9 cellular contexts compared by ENCODE assay signal in genomic region chr7:101936612-101937231, GRCh38.
DNase-seq lines count a peak whose midpoint lies in the region; ATAC-seq and TF ChIP-seq lines count a peak whose summit lies in the region.
"Had no signal": no experiment of that assay in that cellular context is flagged by ENCODE, and none has a peak within 500 bp of the region (broad histone marks: within the 10 kb centered on the region; RNA-seq: fewer than 3 reads in every experiment).

No MANE protein-coding gene starts in this region.

- RAD21 ChIA-PET in HCT116 (lab: Charles Lee; ENCODE audit: low non-redundant PET in 1 of 2, low total read pairs in 2 of 2, uncharacterized antibody in 2 of 2, unreplicated experiment in 2 of 2) = no interaction called here

- DNase-seq in HCT116 (ENCODE audit: low read depth, low spot score) (no peak), left colon (peak; percentile 68 to 82), stomach (peak; percentile 33), GM20000 (ENCODE audit: low spot score) (no peak)
- no peak for DNase-seq in effector memory CD4-positive, alpha-beta T cell

- H3K27ac ChIP-seq in HCT116 (ENCODE audit: low read depth, low read length) (no peak overlapping the region), stomach (peak overlapping the region; percentile 5 to 84 (median 78))
- H3K27ac ChIP-seq in effector memory CD4-positive, alpha-beta T cell (ENCODE audit: insufficient read depth, low read length, poor library complexity, severe bottlenecking) = no peak overlapping the region
- H3K27ac ChIP-seq: KMS-11 had no signal

- H2AFZ ChIP-seq in HCT116 (ENCODE audit: low read depth, low read length, poor library complexity, severe bottlenecking) = no peak overlapping the region

- H3K4me3 ChIP-seq in HCT116 (replicated peaks in 1 of 2; ENCODE audit: low read depth in 1 of 2, low read length in 2 of 2) (no peak overlapping the region), stomach (peak overlapping the region; percentile 12 to 38 (median 32))
- no peak overlapping the region for H3K4me3 ChIP-seq in effector memory CD4-positive, alpha-beta T cell (ENCODE audit: insufficient read depth, low read depth, low read length, poor library complexity, severe bottlenecking)

- ATAC-seq in HCT116 (peak; percentile 21; the same call in 1 of the 2 replicates), left colon (peak; percentile 74), GM21515 (IDR thresholded peaks at IDR 0.05; ENCODE audit: unreplicated experiment) (no peak), HG03108 (IDR thresholded peaks at IDR 0.05; ENCODE audit: unreplicated experiment) (no peak)

- H3K4me2 ChIP-seq in HCT116 (ENCODE audit: low read length) = no peak overlapping the region
- H3K4me2 ChIP-seq: KMS-11 had no signal

- no TSS peak for BruUV-seq in HCT116 (replicated peaks; lab: Mats Ljungman, UMichigan)

- H3K36me3 ChIP-seq in HCT116 (ENCODE audit: control insufficient read depth in 1 of 2, insufficient read depth in 2 of 2, low read length in 2 of 2) = no peaks in the 10 kb centered on the region
- H3K36me3 ChIP-seq in stomach = no peaks in the 10 kb centered on the region
- no peaks in the 10 kb centered on the region for H3K36me3 ChIP-seq in effector memory CD4-positive, alpha-beta T cell (ENCODE audit: control insufficient read depth, insufficient read depth, low read length)

- no peak for TF ChIP-seq CTCF in HCT116 (IDR thresholded peaks at IDR 0.05 in 2 of 3, conservative IDR thresholded peaks at IDR 0.05 in 1 of 3; ENCODE audit: borderline replicate concordance in 1 of 3, insufficient read depth in 1 of 3, low read depth in 2 of 3, low read length in 2 of 3)
- TF ChIP-seq CTCF in stomach (IDR thresholded peaks at IDR 0.05) = no peak
- no peak for TF ChIP-seq CTCF in GM20000 (IDR thresholded peaks at IDR 0.05; ENCODE audit: extremely low read depth, missing control alignments)

- no peaks in the 10 kb centered on the region for H3K27me3 Mint-ChIP-seq in dendritic cell treated with granulocyte-macrophage colony-stimulating factor and Interleukin-4, amounts not matched to agents 40 ng/mL and 50 ng/mL, for 4 days

- no peaks in the 10 kb centered on the region for H3K9me2 ChIP-seq in HCT116 (ENCODE audit: insufficient read depth)

- TF ChIP-seq POLR2A in HCT116 (IDR thresholded peaks at IDR 0.05; ENCODE audit: borderline replicate concordance, extremely low read depth, insufficient read depth, insufficient read length) (no peak), stomach (IDR thresholded peaks at IDR 0.05) (no peak)

- H3K9ac ChIP-seq in HCT116 (ENCODE audit: low read length) = no peak overlapping the region
- H3K9ac ChIP-seq: KMS-11 had no signal

- no peak for TF ChIP-seq RAD21 in HCT116 (IDR thresholded peaks at IDR 0.05; ENCODE audit: low read depth)

- peaks cover 15 to 33% of the 10 kb centered on the region in 2 experiments for H3K4me1 ChIP-seq in HCT116 (ENCODE audit: control insufficient read depth in 1 of 2, insufficient read depth in 2 of 2, low read length in 2 of 2)
- H3K4me1 ChIP-seq in stomach = peaks cover 44 to 72% (median 55%) of the 10 kb centered on the region in 4 donors
- H3K4me1 ChIP-seq in effector memory CD4-positive, alpha-beta T cell (ENCODE audit: control insufficient read depth, insufficient read depth, low read length, poor library complexity, severe bottlenecking) = no peaks in the 10 kb centered on the region

- no peak for TF ChIP-seq EP300 in stomach (IDR thresholded peaks at IDR 0.05)

- CTCF ChIA-PET in HCT116 (lab: Charles Lee) = no interaction called here

- no peaks in the 10 kb centered on the region for H3K9me3 ChIP-seq in HCT116 (ENCODE audit: control insufficient read depth in 1 of 2, insufficient read depth in 1 of 2, low read depth in 1 of 2, low read length in 2 of 2)
- H3K9me3 ChIP-seq in stomach = no peaks in the 10 kb centered on the region
- H3K9me3 ChIP-seq in effector memory CD4-positive, alpha-beta T cell (ENCODE audit: control insufficient read depth, low read length) = no peaks in the 10 kb centered on the region

- POLR2A ChIA-PET in HCT116 (lab: Charles Lee) = no interaction called here

- WGBS in stomach, 5 donors = 14 to 31% (median 26%) methylated on average over 14 to 19 of the region's 19 CpGs

- H3K27me3 ChIP-seq in HCT116 (ENCODE audit: insufficient read depth, low read length) (no peaks in the 10 kb centered on the region), stomach (no peaks in the 10 kb centered on the region)
- H3K27me3 ChIP-seq in effector memory CD4-positive, alpha-beta T cell (replicated peaks; ENCODE audit: control insufficient read depth, insufficient read depth, low read length, poor library complexity, severe bottlenecking) = no peaks in the 10 kb centered on the region

- peaks cover 48% of the 10 kb centered on the region for H3K4me1 Mint-ChIP-seq in dendritic cell treated with granulocyte-macrophage colony-stimulating factor and Interleukin-4, amounts not matched to agents 40 ng/mL and 50 ng/mL, for 4 days (ENCODE audit: low read depth)

- H3K27ac Mint-ChIP-seq in dendritic cell treated with granulocyte-macrophage colony-stimulating factor and Interleukin-4, amounts not matched to agents 40 ng/mL and 50 ng/mL, for 4 days = peak overlapping the region; percentile 25

- intact Hi-C loops in HCT116 (cut with micrococcal nuclease) = no loop called here
- intact Hi-C loops in dendritic cell treated with granulocyte-macrophage colony-stimulating factor and Interleukin-4, amounts not matched to agents 40 ng/mL and 50 ng/mL, for 4 days (cut with micrococcal nuclease) = no loop called here
- intact Hi-C loops in left colon (cut with DNase I, micrococcal nuclease) = no loop called here
- intact Hi-C loops in stomach (cut with DNase I; ENCODE audit: low total_unique reads) = loop anchor here (10.0 kb wide), 1 partner anchor 52 kb away; no protein-coding TSS in a partner anchor

- H4K20me1 ChIP-seq in HCT116 (ENCODE audit: insufficient read depth) = no peaks in the 10 kb centered on the region

- peaks cover 44% of the 10 kb centered on the region for H3K79me2 ChIP-seq in HCT116 (ENCODE audit: insufficient read depth, low read length)

- H3K36me3 Mint-ChIP-seq in dendritic cell treated with granulocyte-macrophage colony-stimulating factor and Interleukin-4, amounts not matched to agents 40 ng/mL and 50 ng/mL, for 4 days (ENCODE audit: low read depth) = peaks cover 21% of the 10 kb centered on the region

- H3K4me3 Mint-ChIP-seq in dendritic cell treated with granulocyte-macrophage colony-stimulating factor and Interleukin-4, amounts not matched to agents 40 ng/mL and 50 ng/mL, for 4 days = no peak overlapping the region

- H3K9me3 Mint-ChIP-seq in dendritic cell treated with granulocyte-macrophage colony-stimulating factor and Interleukin-4, amounts not matched to agents 40 ng/mL and 50 ng/mL, for 4 days = no peaks in the 10 kb centered on the region

TF ChIP-seq in HCT116, 20 proteins besides CTCF, POLR2A, EP300 and RAD21:
- TF ChIP-seq ATF3 (IDR thresholded peaks at IDR 0.05) (no peak), SRF (IDR thresholded peaks at IDR 0.05; ENCODE audit: low read depth) (no peak), ZNF274 (IDR thresholded peaks at IDR 0.05; ENCODE audit: low read depth, low read length) (no peak)

Comparison
In these comparisons a context has a peak if more than half of its experiments do, and no peak if none do; other contexts are left out.
1. ATAC-seq: peak in HCT116 (single experiment) and left colon (single experiment); none in GM21515 (single experiment) and HG03108 (single experiment).
2. DNase-seq: peak in left colon (2 of 2) and stomach (single experiment); none in HCT116 (single experiment), GM20000 (single experiment) and effector memory CD4-positive, alpha-beta T cell (0 of 3).
3. H3K27ac ChIP-seq: peak in stomach (5 of 5); none in HCT116 (single experiment) and effector memory CD4-positive, alpha-beta T cell (single experiment).
4. H3K4me3 ChIP-seq: peak in stomach (4 of 4); none in HCT116 (0 of 2) and effector memory CD4-positive, alpha-beta T cell (single experiment).